Comparison of ENCODE assay signal across 8 cellular contexts in genomic region chr7:127253289-127254162, GRCh38. TPM values are rescaled to one million over a fixed set of nuclear protein-coding genes. Genes with fewer than 3 reads are reported as not detected.
A peak's percentile ranks its signal among the peaks of the same experiment; 100 is the strongest.
DNase-seq lines count a peak whose midpoint lies in the region; ATAC-seq and TF ChIP-seq lines count a peak whose summit lies in the region.

No MANE protein-coding gene starts in this region.

- H3K4me3 ChIP-seq in DOHH2 (ENCODE audit: low read length) (peak overlapping the region; percentile 73), IMR-90 (ENCODE audit: insufficient read depth, low read depth, low read length) (peak overlapping the region; percentile 63), transverse colon (peak overlapping the region; percentile 52 to 85 (median 62))

- H4K8ac ChIP-seq in IMR-90 (ENCODE audit: low read depth in 2 of 2, low read length in 2 of 2): no peak overlapping the region

- H3F3A ChIP-seq in DOHH2 (ENCODE audit: control insufficient read depth, insufficient read depth): no peaks in the 10 kb centered on the region; the same call in 1 of the 2 replicates

- peak; percentile 52 for TF ChIP-seq RAD21 in IMR-90 (IDR thresholded peaks at IDR 0.05; ENCODE audit: low read length)

- no peaks in the 10 kb centered on the region for H3K79me1 ChIP-seq in IMR-90 (ENCODE audit: low read depth in 1 of 2, low read length in 2 of 2)

- TF ChIP-seq CTCF in DOHH2 (IDR thresholded peaks at IDR 0.05; ENCODE audit: low read depth, low read length, poor library complexity, severe bottlenecking): peak; percentile 97
- TF ChIP-seq CTCF in IMR-90 (conservative IDR thresholded peaks at IDR 0.05; ENCODE audit: low read depth, low read length): peak; percentile 67
- TF ChIP-seq CTCF in glutamatergic neuron (IDR thresholded peaks at IDR 0.05; ENCODE audit: partially characterized antibody, unreplicated experiment): peak; percentile 93
- TF ChIP-seq CTCF in omental fat pad (IDR thresholded peaks at IDR 0.05): peak in 1 of 3 donors; percentile 56
- TF ChIP-seq CTCF in transverse colon (IDR thresholded peaks at IDR 0.05): peak; percentile 84 to 98 (median 94)

- no peak overlapping the region for H4K5ac ChIP-seq in IMR-90 (ENCODE audit: low read depth, low read length)

- ATAC-seq in GM21576 (IDR thresholded peaks at IDR 0.05; ENCODE audit: unreplicated experiment) (peak; percentile 89), IMR-90 (ENCODE audit: low read depth) (peak; percentile 92), omental fat pad (ENCODE audit: low FRiP score) (peak; percentile 74)

- H3K36me3 ChIP-seq in DOHH2 (ENCODE audit: control insufficient read depth, low read length) (no peaks in the 10 kb centered on the region), IMR-90 (ENCODE audit: control insufficient read depth, insufficient read depth, low read length) (no peaks in the 10 kb centered on the region), transverse colon (no peaks in the 10 kb centered on the region)

- CTCF ChIA-PET in IMR-90 (lab: Yijun Ruan, JAX): interaction anchor here (0.6 to 1.6 kb wide), 10 partner anchors 10 to 451 kb away, joined by 3 to 7 read pairs (median 4); no protein-coding TSS in a partner anchor

- no peak overlapping the region for H3K56ac ChIP-seq in IMR-90 (ENCODE audit: extremely low read depth, insufficient read depth, low read length)

- no peaks in the 10 kb centered on the region for H3K9me2 ChIP-seq in DOHH2 (replicated peaks; ENCODE audit: control insufficient read depth, low read length)

- H3K27ac ChIP-seq in DOHH2 (ENCODE audit: low read depth, low read length) (no peak overlapping the region), IMR-90 (ENCODE audit: insufficient read depth, low read length) (no peak overlapping the region), transverse colon (peak overlapping the region; percentile 55 to 72 (median 64))

- H2BK20ac ChIP-seq in IMR-90 (ENCODE audit: low read depth, low read length): no peak overlapping the region

- no peak overlapping the region for H3K9ac ChIP-seq in IMR-90 (ENCODE audit: low read depth, low read length)

- no peak overlapping the region for H2BK120ac ChIP-seq in IMR-90 (ENCODE audit: low read depth, low read length)

- peaks cover 23% of the 10 kb centered on the region for H3K4me1 Mint-ChIP-seq in activated naive CD4-positive, alpha-beta T cell treated with anti-CD3 and anti-CD28 coated beads, Interleukin-2, amount 50 U/mL, for 24 hours
- peaks cover 9% of the 10 kb centered on the region for H3K4me1 Mint-ChIP-seq in glutamatergic neuron (ENCODE audit: low read depth, unreplicated experiment)

- H3K9me3 Mint-ChIP-seq in activated naive CD4-positive, alpha-beta T cell treated with anti-CD3 and anti-CD28 coated beads, Interleukin-2, amount 50 U/mL, for 24 hours: no peaks in the 10 kb centered on the region
- peaks cover 2% of the 10 kb centered on the region for H3K9me3 Mint-ChIP-seq in glutamatergic neuron (ENCODE audit: unreplicated experiment)

- intact Hi-C loops in IMR-90 (cut with micrococcal nuclease) (loop anchor here (2.0 kb wide), 1 partner anchor 451 kb away; no protein-coding TSS in a partner anchor), transverse colon (cut with DNase I; ENCODE audit: low total_unique reads) (no loop called here)

- no peak overlapping the region for H2AK9ac ChIP-seq in IMR-90 (replicated peaks; ENCODE audit: low read depth, low read length, poor library complexity)

- no peaks in the 10 kb centered on the region for H3K79me2 ChIP-seq in DOHH2 (ENCODE audit: control insufficient read depth, low read length)

- H2BK15ac ChIP-seq in IMR-90 (ENCODE audit: low read depth, low read length): no peak overlapping the region

- no peak overlapping the region for H2BK5ac ChIP-seq in IMR-90 (ENCODE audit: low read depth, low read length, poor library complexity, severe bottlenecking)

- peaks cover 51% of the 10 kb centered on the region for H3K27me3 Mint-ChIP-seq in activated naive CD4-positive, alpha-beta T cell treated with anti-CD3 and anti-CD28 coated beads, Interleukin-2, amount 50 U/mL, for 24 hours
- peaks cover 14% of the 10 kb centered on the region for H3K27me3 Mint-ChIP-seq in glutamatergic neuron (ENCODE audit: unreplicated experiment)

- no peak overlapping the region for H3K18ac ChIP-seq in IMR-90 (ENCODE audit: low read depth, low read length)

- H4K20me1 ChIP-seq in DOHH2 (ENCODE audit: control insufficient read depth, insufficient read depth, low read depth, low read length) (no peaks in the 10 kb centered on the region), IMR-90 (ENCODE audit: insufficient read depth, low read length) (no peaks in the 10 kb centered on the region)

- no TSS peak for BruUV-seq in IMR-90 (replicated peaks; lab: Mats Ljungman, UMichigan)

- no peak for TF ChIP-seq POLR2A in IMR-90 (IDR thresholded peaks at IDR 0.05; ENCODE audit: low read depth, low read length)
- no peak for TF ChIP-seq POLR2A in transverse colon (IDR thresholded peaks at IDR 0.05)

- no peaks in the 10 kb centered on the region for H3K9me1 ChIP-seq in IMR-90 (ENCODE audit: insufficient read depth, low read length)

- no peak overlapping the region for H4K91ac ChIP-seq in IMR-90 (ENCODE audit: insufficient read depth, low read depth, low read length)

- H3K27ac Mint-ChIP-seq in activated naive CD4-positive, alpha-beta T cell treated with anti-CD3 and anti-CD28 coated beads, Interleukin-2, amount 50 U/mL, for 24 hours: no peak overlapping the region
- H3K27ac Mint-ChIP-seq in glutamatergic neuron (ENCODE audit: unreplicated experiment): no peak overlapping the region

- H3K27me3 ChIP-seq in DOHH2 (ENCODE audit: control insufficient read depth, low read length) (peaks cover 65% of the 10 kb centered on the region), IMR-90 (ENCODE audit: control insufficient read depth, insufficient read depth, low read length) (peaks cover 37% of the 10 kb centered on the region), transverse colon (peaks cover 51% of the 10 kb centered on the region)

- no peak overlapping the region for H3K23ac ChIP-seq in IMR-90 (ENCODE audit: low read depth, low read length)

- peak overlapping the region; percentile 85 for H3K4me3 Mint-ChIP-seq in activated naive CD4-positive, alpha-beta T cell treated with anti-CD3 and anti-CD28 coated beads, Interleukin-2, amount 50 U/mL, for 24 hours
- H3K4me3 Mint-ChIP-seq in glutamatergic neuron (ENCODE audit: unreplicated experiment): peak overlapping the region; percentile 84

- H2AFZ ChIP-seq in IMR-90 (replicated peaks; ENCODE audit: low read length, poor library complexity): peak overlapping the region; percentile 92

- no peak overlapping the region for H3K4ac ChIP-seq in IMR-90 (ENCODE audit: low read depth, low read length)

- in situ Hi-C loops in IMR-90 (cut with MboI; ENCODE audit: low sequenced_read_pairs) (no loop called here), transverse colon (cut with MboI; ENCODE audit: low pct_ligation_motif_present in 1 of 4, low pct_unique_long_range_greater_than_20kb in 1 of 4, low sequenced_read_pairs in 3 of 4) (no loop called here)

- no peaks in the 10 kb centered on the region for H3K36me3 Mint-ChIP-seq in activated naive CD4-positive, alpha-beta T cell treated with anti-CD3 and anti-CD28 coated beads, Interleukin-2, amount 50 U/mL, for 24 hours
- H3K36me3 Mint-ChIP-seq in glutamatergic neuron (ENCODE audit: unreplicated experiment): peaks cover 4% of the 10 kb centered on the region

- H2AK5ac ChIP-seq in IMR-90 (ENCODE audit: low read depth, low read length): no peak overlapping the region

- 3% methylated on average over 23 of the region's 84 CpGs; no CpG with 5 or more reads in 1 of the 2 experiments for WGBS in IMR-90 (ENCODE audit: extremely low coverage in 2 of 2, insufficient read length in 1 of 2), 2 experiments
- WGBS in transverse colon (ENCODE audit: low coverage in 1 of 2), 2 donors: 0 to 1% methylated on average over 2 to 61 of the region's 84 CpGs

- DNase-seq in IMR-90 (peak; percentile 31), RPMI8226 (peak; percentile 77), glutamatergic neuron (peak; percentile 87), omental fat pad (ENCODE audit: low spot score) (peak; percentile 46), transverse colon (peak; percentile 77)

- dilution Hi-C loops in IMR-90 (cut with HindIII; ENCODE audit: low sequenced_read_pairs, unreplicated experiment): no loop called here

- no peak for TF ChIP-seq EP300 in transverse colon (IDR thresholded peaks at IDR 0.05; ENCODE audit: low read depth)

- no peak overlapping the region for H3K14ac ChIP-seq in IMR-90 (replicated peaks; ENCODE audit: low read depth, low read length)

- H3K4me2 ChIP-seq in DOHH2 (ENCODE audit: low read length) (peak overlapping the region; percentile 81), IMR-90 (ENCODE audit: low read depth, low read length) (peak overlapping the region; percentile 93)

- POLR2A ChIA-PET in IMR-90 (lab: Charles Lee; ENCODE audit: unreplicated experiment): no interaction called here

- no peaks in the 10 kb centered on the region for H3K9me3 ChIP-seq in DOHH2 (ENCODE audit: control insufficient read depth, insufficient read depth, low read length)
- no peaks in the 10 kb centered on the region for H3K9me3 ChIP-seq in IMR-90 (ENCODE audit: control insufficient read depth, insufficient read depth, low read length)
- H3K9me3 ChIP-seq in transverse colon: no peaks in the 10 kb centered on the region

- H3K4me1 ChIP-seq in DOHH2 (ENCODE audit: control insufficient read depth, low read length) (peaks cover 10% of the 10 kb centered on the region), IMR-90 (ENCODE audit: control insufficient read depth, insufficient read depth, low read length) (peaks cover 6% of the 10 kb centered on the region; the same call in 1 of the 2 replicates), transverse colon (peaks cover 9 to 30% (median 23%) of the 10 kb centered on the region in 4 donors)

TF ChIP-seq in IMR-90, 13 proteins besides CTCF, POLR2A, EP300 and RAD21:
- peak; percentile 30 for TF ChIP-seq SMC3 (IDR thresholded peaks at IDR 0.05; ENCODE audit: low read depth, low read length)
- TF ChIP-seq MXI1 (IDR thresholded peaks at IDR 0.05; ENCODE audit: borderline replicate concordance, low read depth, low read length): no peak
- TF ChIP-seq BHLHE40 (IDR thresholded peaks at IDR 0.05; ENCODE audit: low read depth, low read length): no peak

RNA-seq across cellular contexts. Expression of gene GRM8, which starts 0.8 kb away (rescaled TPM):
- total RNA-seq in IMR-90 (2012; rRNA removed): not detected in 2 replicates
- not detected in 2 replicates for polyA plus RNA-seq in IMR-90 (2012; rRNA removed)
- not detected in 2 replicates for polyA plus RNA-seq in IMR-90 (2012; cell fraction: cytosol; rRNA removed)
- polyA plus RNA-seq in IMR-90 (2012; cell fraction: nucleus; rRNA removed; ENCODE audit: low replicate concordance): not detected in 2 replicates
- total RNA-seq in glutamatergic neuron (ENCODE audit: unreplicated experiment): 7.8 TPM
- not detected for total RNA-seq in omental fat pad
- 1 to 10 TPM in 2 of 4 donors, under 1 TPM in 2; 0.68 to 9.7 (median 2.9) TPM for total RNA-seq in transverse colon

Comparison
In these comparisons a context has a peak if more than half of its experiments do, and no peak if none do; other contexts are left out.
1. H3K27ac ChIP-seq: peak in transverse colon (4 of 4); none in DOHH2 (single experiment) and IMR-90 (single experiment).
2. DNase-seq: peak in every context shown above with its lines; median percentile 87 in glutamatergic neuron; 77 in RPMI8226; 77 in transverse colon; 46 in omental fat pad; 31 in IMR-90.
3. Peak in every context shown above with its lines, with median percentiles within 50 percentile points of each other: H3K4me3 ChIP-seq and ATAC-seq.